13 cellular contexts compared by ENCODE assay signal in the genomic region with DNA sequence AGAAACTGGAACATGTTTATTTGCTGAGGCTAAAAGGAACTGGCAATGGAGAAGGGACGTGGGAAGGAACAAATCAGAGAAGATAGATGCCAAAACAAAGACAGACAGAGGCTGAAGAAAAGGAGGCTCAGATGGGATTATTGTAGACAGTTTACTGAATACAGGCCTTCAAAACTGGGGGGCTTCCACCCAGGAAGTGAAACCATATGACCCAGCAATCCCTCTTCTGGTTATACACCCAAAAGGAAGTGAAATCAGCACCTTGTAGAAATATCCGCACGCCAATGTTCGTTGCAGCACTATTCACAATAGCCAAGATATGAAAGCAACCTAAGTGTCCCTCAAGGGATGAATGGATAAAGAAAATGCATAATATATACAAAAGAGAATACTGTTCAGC.
DNase-seq lines count a peak whose midpoint lies in the region; ATAC-seq and TF ChIP-seq lines count a peak whose summit lies in the region.
"Had no signal": no experiment of that assay in that cellular context is flagged by ENCODE, and none has a peak within 500 bp of the region (broad histone marks: within the 10 kb centered on the region; RNA-seq: fewer than 3 reads in every experiment).

No MANE protein-coding gene starts in this region.

- no peak for DNase-seq in central memory CD8-positive, alpha-beta T cell (ENCODE audit: low spot score in 2 of 2)
- DNase-seq in NCI-H2227 (lab: John Stamatoyannopoulos, UW; ENCODE audit: unreplicated experiment) = no peak
- DNase-seq in NCI-H2196 (lab: John Stamatoyannopoulos, UW; ENCODE audit: unreplicated experiment) = no peak
- no peak for DNase-seq in effector CD8-positive, alpha-beta T cell (lab: John Stamatoyannopoulos, UW)
- DNase-seq in upper lobe of left lung = no peak
- DNase-seq: activated CD8-positive, alpha-beta memory T cell treated with anti-CD3 and anti-CD28 coated beads, Interleukin-2, amount 50 U/mL, for 4 hours; CD8-positive, alpha-beta T cell; kidney; NCI-H2081 treated with DMSO at 0.1 percent for 48 hours; T-helper 9 cell had no signal

- H3K27me3 Mint-ChIP-seq in central memory CD8-positive, alpha-beta T cell = no peaks in the 10 kb centered on the region

- no peak for TF ChIP-seq EP300 in upper lobe of left lung (IDR thresholded peaks at IDR 0.05)

- H3K4me1 ChIP-seq in upper lobe of left lung = peaks cover 0 to 4% (median 0%) of the 10 kb centered on the region in 4 donors

- H3K27me3 ChIP-seq in upper lobe of left lung = no peaks in the 10 kb centered on the region

- peak overlapping the region; percentile 64 for H3K27ac Mint-ChIP-seq in central memory CD8-positive, alpha-beta T cell (ENCODE audit: low read depth)
- H3K27ac Mint-ChIP-seq: CD8-positive, alpha-beta T cell had no signal

- H3K4me3 Mint-ChIP-seq in central memory CD8-positive, alpha-beta T cell = no peak overlapping the region
- H3K4me3 Mint-ChIP-seq: CD8-positive, alpha-beta T cell had no signal

- H3K36me3 Mint-ChIP-seq in central memory CD8-positive, alpha-beta T cell (ENCODE audit: insufficient read depth) = no peaks in the 10 kb centered on the region
- H3K36me3 Mint-ChIP-seq: CD8-positive, alpha-beta T cell had no signal

- H3K4me3 ChIP-seq in upper lobe of left lung = no peak overlapping the region

- WGBS in upper lobe of left lung, 2 donors = 65 to 67% methylated on average over 4 of the region's 4 CpGs

- no peaks in the 10 kb centered on the region for H3K4me1 Mint-ChIP-seq in central memory CD8-positive, alpha-beta T cell

- no peak overlapping the region for H3K27ac ChIP-seq in upper lobe of left lung

- TF ChIP-seq CTCF in upper lobe of left lung (IDR thresholded peaks at IDR 0.05) = no peak

- ATAC-seq in GM18867 (IDR thresholded peaks at IDR 0.05; ENCODE audit: unreplicated experiment) (peak; percentile 30), GM21515 (IDR thresholded peaks at IDR 0.05; ENCODE audit: unreplicated experiment) (peak; percentile 35), HG03103 (IDR thresholded peaks at IDR 0.05; ENCODE audit: low read depth, unreplicated experiment) (peak; percentile 37), upper lobe of left lung (ENCODE audit: low FRiP score in 2 of 2) (no peak)
- ATAC-seq in central memory CD8-positive, alpha-beta T cell (replicated peaks; ENCODE audit: extremely low read depth, poor library complexity, severe bottlenecking) = no peak
- ATAC-seq: CD8-positive, alpha-beta T cell had no signal

- no peaks in the 10 kb centered on the region for H3K9me3 ChIP-seq in upper lobe of left lung

- TF ChIP-seq POLR2A in upper lobe of left lung (IDR thresholded peaks at IDR 0.05) = no peak

- no peaks in the 10 kb centered on the region for H3K9me3 Mint-ChIP-seq in central memory CD8-positive, alpha-beta T cell
- H3K9me3 Mint-ChIP-seq: CD8-positive, alpha-beta T cell had no signal

- H3K36me3 ChIP-seq in upper lobe of left lung = no peaks in the 10 kb centered on the region

Comparison
In these comparisons a context has a peak if more than half of its experiments do, and no peak if none do; other contexts are left out.
1. ATAC-seq: peak in GM18867 (single experiment), GM21515 (single experiment) and HG03103 (single experiment); none in central memory CD8-positive, alpha-beta T cell (single experiment) and upper lobe of left lung (0 of 2).